ENCODE assay signal across 16 cellular contexts in the genomic region with DNA sequence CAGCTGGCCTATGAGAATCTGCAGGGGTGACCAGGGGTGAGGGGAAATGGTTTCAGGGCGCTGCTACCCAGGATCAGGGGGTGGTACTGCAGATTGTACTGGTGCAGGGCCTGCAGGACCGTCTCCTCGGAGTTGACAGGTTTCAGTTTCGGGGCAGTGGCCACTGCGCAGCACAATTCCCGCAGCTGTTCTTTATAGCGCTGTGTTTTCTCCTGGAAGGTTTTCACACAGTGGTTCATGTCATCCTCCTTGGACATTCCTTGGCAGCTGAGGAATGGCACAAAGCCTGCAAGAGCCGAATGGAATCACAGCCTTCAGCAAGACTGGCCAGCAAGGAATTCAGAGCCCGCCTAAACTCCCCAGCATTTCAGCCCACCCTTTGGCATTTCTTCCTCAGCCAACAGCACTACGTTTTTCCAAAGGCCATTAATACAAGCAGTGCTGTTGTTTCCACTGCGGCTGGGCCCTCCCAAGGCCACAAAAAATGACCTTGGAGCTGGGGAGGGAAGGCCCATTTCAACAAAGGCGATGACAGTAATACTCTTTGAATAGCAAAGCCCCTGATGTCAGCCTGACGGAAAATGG. TPM values are rescaled to one million over a fixed set of nuclear protein-coding genes. Genes with fewer than 3 reads are reported as not detected.
DNase-seq lines count a peak whose midpoint lies in the region; TF ChIP-seq lines count a peak whose summit lies in the region.
"Had no signal": no experiment of that assay in that cellular context is flagged by ENCODE, and none has a peak within 500 bp of the region (broad histone marks: within the 10 kb centered on the region; RNA-seq: fewer than 3 reads in every experiment).

No MANE protein-coding gene starts in this region.

- no peak overlapping the region for H3K9ac ChIP-seq in fibroblast of lung (ENCODE audit: insufficient read depth, low read length)

- no peak overlapping the region for H3K27ac ChIP-seq in fibroblast of lung (ENCODE audit: insufficient read depth, low read length)
- H3K27ac ChIP-seq in muscle layer of duodenum (ENCODE audit: low read length) = no peak overlapping the region
- H3K27ac ChIP-seq in testis = peak overlapping the region in 1 of 2 donors; percentile 29

- H3K4me3 ChIP-seq in fibroblast of lung (replicated peaks in 1 of 4; ENCODE audit: control extremely low read depth in 1 of 4, insufficient read depth in 1 of 4, low read depth in 3 of 4, low read length in 4 of 4) (peak overlapping the region in 3 of 4 experiments; percentile 17 to 40 (median 36)), muscle layer of duodenum (ENCODE audit: low read depth in 1 of 2, low read length in 2 of 2) (peak overlapping the region; percentile 36 to 38), testis (no peak overlapping the region)
- H3K4me3 ChIP-seq: K562 had no signal

- 26 to 36% methylated on average over 11 to 13 of the region's 13 CpGs for WGBS in testis, 2 donors

- no peaks in the 10 kb centered on the region for H4K20me1 ChIP-seq in fibroblast of lung (ENCODE audit: control insufficient read depth, extremely low read depth, insufficient read depth, low read length)

- peak overlapping the region; percentile 47 for H2AFZ ChIP-seq in fibroblast of lung (ENCODE audit: low read length)

- intact Hi-C loops in testis (cut with DNase I; ENCODE audit: low total_unique reads) = no loop called here

- H3K4me2 ChIP-seq in fibroblast of lung (ENCODE audit: extremely low read depth, insufficient read depth, low read length) = peak overlapping the region; percentile 82

- TF ChIP-seq CTCF in fibroblast of lung (conservative IDR thresholded peaks at IDR 0.05 in 1 of 2, IDR thresholded peaks at IDR 0.05 in 1 of 2; ENCODE audit: low read depth in 1 of 2, low read length in 2 of 2) (no peak), testis (IDR thresholded peaks at IDR 0.05) (no peak)

- H3K36me3 ChIP-seq in fibroblast of lung (ENCODE audit: control insufficient read depth, insufficient read depth, low read length) (no peaks in the 10 kb centered on the region), muscle layer of duodenum (ENCODE audit: control insufficient read depth in 1 of 2, insufficient read depth in 2 of 2, low read length in 2 of 2) (no peaks in the 10 kb centered on the region), testis (ENCODE audit: low read depth, missing control alignments) (no peaks in the 10 kb centered on the region)

- DNase-seq in NCI-H2227 treated with DMSO at 0.1 percent for 48 hours (lab: John Stamatoyannopoulos, UW) (peak; percentile 56), fibroblast of lung (ENCODE audit: low read depth in 2 of 2) (peak; percentile 2 to 62), testis (peak; percentile 68), HT-29 (ENCODE audit: low spot score) (no peak), NOMO-1 treated with DMSO at 0.1 percent for 48 hours (lab: John Stamatoyannopoulos, UW; ENCODE audit: unreplicated experiment) (no peak)
- DNase-seq in activated CD8-positive, alpha-beta memory T cell treated with anti-CD3 and anti-CD28 coated beads for 24 hours = no peak
- DNase-seq in activated CD4-positive, alpha-beta T cell treated with anti-CD3 and anti-CD28 coated beads for 48 hours = no peak
- DNase-seq: activated CD4-positive, alpha-beta T cell treated with anti-CD3 and anti-CD28 coated beads, Interleukin-2, amount 50 U/mL, for 1 hour; activated effector memory CD4-positive, alpha-beta T cell treated with anti-CD3 and anti-CD28 coated beads, Interleukin-2, amount 50 U/mL, for 16 hours; CD8-positive, alpha-beta memory T cell; natural killer cell; NCI-H187 treated with DMSO at 0.1 percent for 48 hours had no signal

- H3K9me3 ChIP-seq in fibroblast of lung (ENCODE audit: control insufficient read depth, insufficient read depth, low read depth, low read length) = no peaks in the 10 kb centered on the region
- no peaks in the 10 kb centered on the region for H3K9me3 ChIP-seq in muscle layer of duodenum (ENCODE audit: control insufficient read depth in 1 of 2, low read length in 2 of 2)
- no peaks in the 10 kb centered on the region for H3K9me3 ChIP-seq in testis

- no peaks in the 10 kb centered on the region for H3K27me3 ChIP-seq in fibroblast of lung (ENCODE audit: control insufficient read depth, insufficient read depth, low read length)
- H3K27me3 ChIP-seq in muscle layer of duodenum (ENCODE audit: low read depth, low read length) = no peaks in the 10 kb centered on the region
- no peaks in the 10 kb centered on the region for H3K27me3 ChIP-seq in testis

- no peaks in the 10 kb centered on the region for H3K79me2 ChIP-seq in fibroblast of lung (ENCODE audit: control insufficient read depth, insufficient read depth, low read length)

- H3K4me1 ChIP-seq in fibroblast of lung (ENCODE audit: control insufficient read depth, extremely low read depth, insufficient read depth, low read length) = no peaks in the 10 kb centered on the region
- peaks cover 0 to 17% of the 10 kb centered on the region in 2 donors for H3K4me1 ChIP-seq in muscle layer of duodenum (ENCODE audit: control insufficient read depth in 1 of 2, insufficient read depth in 2 of 2, low read length in 2 of 2)
- peaks cover 12% of the 10 kb centered on the region for H3K4me1 ChIP-seq in testis

- no peak for TF ChIP-seq POLR2A in testis (IDR thresholded peaks at IDR 0.05)

RNA-seq across cellular contexts. Expression of a gene that starts 44.9 kb away (rescaled TPM):
- not detected in 2 replicates for total RNA-seq in fibroblast of lung
- not detected in 2 replicates for polyA plus RNA-seq in fibroblast of lung
- not detected in 2 replicates for polyA plus RNA-seq in fibroblast of lung (2012)
- polyA minus RNA-seq in fibroblast of lung (ENCODE audit: low replicate concordance) = not detected in 2 replicates
- total RNA-seq in testis = under 1 TPM in 1 of 2 donors, not detected in 1; 0.31 TPM
- polyA plus RNA-seq in testis (ENCODE audit: insufficient read depth, low read depth, low replicate concordance) = 0.61 TPM
- total RNA-seq in HT-29 (2014; rRNA removed; shearing (Covaris generic)) = not detected in 2 replicates
- total RNA-seq: CD8-positive, alpha-beta memory T cell; cerebellum; esophagus mucosa; natural killer cell had no signal
- polyA plus RNA-seq: CD8-positive, alpha-beta memory T cell; K562 had no signal

Comparison
In these comparisons a context has a peak if more than half of its experiments do, and no peak if none do; other contexts are left out.
1. DNase-seq: peak in NCI-H2227 treated with DMSO at 0.1 percent for 48 hours (single experiment), fibroblast of lung (2 of 2) and testis (single experiment); none in HT-29 (single experiment), NOMO-1 treated with DMSO at 0.1 percent for 48 hours (single experiment), activated CD8-positive, alpha-beta memory T cell treated with anti-CD3 and anti-CD28 coated beads for 24 hours (single experiment) and activated CD4-positive, alpha-beta T cell treated with anti-CD3 and anti-CD28 coated beads for 48 hours (single experiment).
2. H3K4me3 ChIP-seq: peak in fibroblast of lung (3 of 4) and muscle layer of duodenum (2 of 2); none in testis (0 of 2).